In the genomic region with DNA sequence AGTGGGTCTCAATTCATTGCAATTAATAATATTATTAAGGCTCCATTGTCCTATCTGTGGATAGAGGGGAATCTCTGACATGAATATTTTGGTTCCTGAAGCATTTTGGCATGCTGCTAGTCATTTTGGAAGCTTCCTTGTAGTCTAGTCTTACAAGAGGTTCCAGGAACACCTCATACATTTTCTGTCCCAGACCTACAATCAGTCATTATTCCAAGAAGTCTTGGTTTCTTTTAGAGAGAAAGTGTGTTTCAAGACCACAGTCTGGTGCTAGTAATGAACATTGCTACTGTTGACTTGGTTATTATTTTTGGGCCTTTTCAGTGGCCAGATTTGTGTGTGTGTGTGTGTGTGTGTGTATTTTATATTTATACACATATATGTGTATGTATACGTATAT, we compare ENCODE assay signal across 1 cellular context.
TF ChIP-seq lines count a peak whose summit lies in the region.

No MANE protein-coding gene starts in this region.

TF ChIP-seq in GM12878, 131 proteins besides CTCF, POLR2A, EP300 and RAD21 (continued from another document):
- TF ChIP-seq, protein P1, sequence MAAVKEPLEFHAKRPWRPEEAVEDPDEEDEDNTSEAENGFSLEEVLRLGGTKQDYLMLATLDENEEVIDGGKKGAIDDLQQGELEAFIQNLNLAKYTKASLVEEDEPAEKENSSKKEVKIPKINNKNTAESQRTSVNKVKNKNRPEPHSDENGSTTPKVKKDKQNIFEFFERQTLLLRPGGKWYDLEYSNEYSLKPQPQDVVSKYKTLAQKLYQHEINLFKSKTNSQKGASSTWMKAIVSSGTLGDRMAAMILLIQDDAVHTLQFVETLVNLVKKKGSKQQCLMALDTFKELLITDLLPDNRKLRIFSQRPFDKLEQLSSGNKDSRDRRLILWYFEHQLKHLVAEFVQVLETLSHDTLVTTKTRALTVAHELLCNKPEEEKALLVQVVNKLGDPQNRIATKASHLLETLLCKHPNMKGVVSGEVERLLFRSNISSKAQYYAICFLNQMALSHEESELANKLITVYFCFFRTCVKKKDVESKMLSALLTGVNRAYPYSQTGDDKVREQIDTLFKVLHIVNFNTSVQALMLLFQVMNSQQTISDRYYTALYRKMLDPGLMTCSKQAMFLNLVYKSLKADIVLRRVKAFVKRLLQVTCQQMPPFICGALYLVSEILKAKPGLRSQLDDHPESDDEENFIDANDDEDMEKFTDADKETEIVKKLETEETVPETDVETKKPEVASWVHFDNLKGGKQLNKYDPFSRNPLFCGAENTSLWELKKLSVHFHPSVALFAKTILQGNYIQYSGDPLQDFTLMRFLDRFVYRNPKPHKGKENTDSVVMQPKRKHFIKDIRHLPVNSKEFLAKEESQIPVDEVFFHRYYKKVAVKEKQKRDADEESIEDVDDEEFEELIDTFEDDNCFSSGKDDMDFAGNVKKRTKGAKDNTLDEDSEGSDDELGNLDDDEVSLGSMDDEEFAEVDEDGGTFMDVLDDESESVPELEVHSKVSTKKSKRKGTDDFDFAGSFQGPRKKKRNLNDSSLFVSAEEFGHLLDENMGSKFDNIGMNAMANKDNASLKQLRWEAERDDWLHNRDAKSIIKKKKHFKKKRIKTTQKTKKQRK (IDR thresholded peaks at IDR 0.05; ENCODE audit: low read depth, low read length), result no peak
- TF ChIP-seq TCF12 (IDR thresholded peaks at IDR 0.05; ENCODE audit: low read depth, low read length) (no peak), TCF7 (IDR thresholded peaks at IDR 0.05; ENCODE audit: borderline replicate concordance) (no peak), SUZ12 (IDR thresholded peaks at IDR 0.05; ENCODE audit: unreplicated experiment) (no peak), STAT1 (conservative IDR thresholded peaks at IDR 0.05) (no peak), NR2F1 (conservative IDR thresholded peaks at IDR 0.05) (no peak)
- TF ChIP-seq, protein P2, sequence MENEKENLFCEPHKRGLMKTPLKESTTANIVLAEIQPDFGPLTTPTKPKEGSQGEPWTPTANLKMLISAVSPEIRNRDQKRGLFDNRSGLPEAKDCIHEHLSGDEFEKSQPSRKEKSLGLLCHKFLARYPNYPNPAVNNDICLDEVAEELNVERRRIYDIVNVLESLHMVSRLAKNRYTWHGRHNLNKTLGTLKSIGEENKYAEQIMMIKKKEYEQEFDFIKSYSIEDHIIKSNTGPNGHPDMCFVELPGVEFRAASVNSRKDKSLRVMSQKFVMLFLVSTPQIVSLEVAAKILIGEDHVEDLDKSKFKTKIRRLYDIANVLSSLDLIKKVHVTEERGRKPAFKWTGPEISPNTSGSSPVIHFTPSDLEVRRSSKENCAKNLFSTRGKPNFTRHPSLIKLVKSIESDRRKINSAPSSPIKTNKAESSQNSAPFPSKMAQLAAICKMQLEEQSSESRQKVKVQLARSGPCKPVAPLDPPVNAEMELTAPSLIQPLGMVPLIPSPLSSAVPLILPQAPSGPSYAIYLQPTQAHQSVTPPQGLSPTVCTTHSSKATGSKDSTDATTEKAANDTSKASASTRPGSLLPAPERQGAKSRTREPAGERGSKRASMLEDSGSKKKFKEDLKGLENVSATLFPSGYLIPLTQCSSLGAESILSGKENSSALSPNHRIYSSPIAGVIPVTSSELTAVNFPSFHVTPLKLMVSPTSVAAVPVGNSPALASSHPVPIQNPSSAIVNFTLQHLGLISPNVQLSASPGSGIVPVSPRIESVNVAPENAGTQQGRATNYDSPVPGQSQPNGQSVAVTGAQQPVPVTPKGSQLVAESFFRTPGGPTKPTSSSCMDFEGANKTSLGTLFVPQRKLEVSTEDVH (IDR thresholded peaks at IDR 0.05; ENCODE audit: low read depth, partially characterized antibody), result no peak
- TF ChIP-seq, protein P3, sequence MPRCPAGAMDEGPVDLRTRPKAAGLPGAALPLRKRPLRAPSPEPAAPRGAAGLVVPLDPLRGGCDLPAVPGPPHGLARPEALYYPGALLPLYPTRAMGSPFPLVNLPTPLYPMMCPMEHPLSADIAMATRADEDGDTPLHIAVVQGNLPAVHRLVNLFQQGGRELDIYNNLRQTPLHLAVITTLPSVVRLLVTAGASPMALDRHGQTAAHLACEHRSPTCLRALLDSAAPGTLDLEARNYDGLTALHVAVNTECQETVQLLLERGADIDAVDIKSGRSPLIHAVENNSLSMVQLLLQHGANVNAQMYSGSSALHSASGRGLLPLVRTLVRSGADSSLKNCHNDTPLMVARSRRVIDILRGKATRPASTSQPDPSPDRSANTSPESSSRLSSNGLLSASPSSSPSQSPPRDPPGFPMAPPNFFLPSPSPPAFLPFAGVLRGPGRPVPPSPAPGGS (IDR thresholded peaks at IDR 0.05; ENCODE audit: borderline replicate concordance, insufficient read depth, low read depth, low read length, poor library complexity, severe bottlenecking), result no peak
- TF ChIP-seq, protein P4, sequence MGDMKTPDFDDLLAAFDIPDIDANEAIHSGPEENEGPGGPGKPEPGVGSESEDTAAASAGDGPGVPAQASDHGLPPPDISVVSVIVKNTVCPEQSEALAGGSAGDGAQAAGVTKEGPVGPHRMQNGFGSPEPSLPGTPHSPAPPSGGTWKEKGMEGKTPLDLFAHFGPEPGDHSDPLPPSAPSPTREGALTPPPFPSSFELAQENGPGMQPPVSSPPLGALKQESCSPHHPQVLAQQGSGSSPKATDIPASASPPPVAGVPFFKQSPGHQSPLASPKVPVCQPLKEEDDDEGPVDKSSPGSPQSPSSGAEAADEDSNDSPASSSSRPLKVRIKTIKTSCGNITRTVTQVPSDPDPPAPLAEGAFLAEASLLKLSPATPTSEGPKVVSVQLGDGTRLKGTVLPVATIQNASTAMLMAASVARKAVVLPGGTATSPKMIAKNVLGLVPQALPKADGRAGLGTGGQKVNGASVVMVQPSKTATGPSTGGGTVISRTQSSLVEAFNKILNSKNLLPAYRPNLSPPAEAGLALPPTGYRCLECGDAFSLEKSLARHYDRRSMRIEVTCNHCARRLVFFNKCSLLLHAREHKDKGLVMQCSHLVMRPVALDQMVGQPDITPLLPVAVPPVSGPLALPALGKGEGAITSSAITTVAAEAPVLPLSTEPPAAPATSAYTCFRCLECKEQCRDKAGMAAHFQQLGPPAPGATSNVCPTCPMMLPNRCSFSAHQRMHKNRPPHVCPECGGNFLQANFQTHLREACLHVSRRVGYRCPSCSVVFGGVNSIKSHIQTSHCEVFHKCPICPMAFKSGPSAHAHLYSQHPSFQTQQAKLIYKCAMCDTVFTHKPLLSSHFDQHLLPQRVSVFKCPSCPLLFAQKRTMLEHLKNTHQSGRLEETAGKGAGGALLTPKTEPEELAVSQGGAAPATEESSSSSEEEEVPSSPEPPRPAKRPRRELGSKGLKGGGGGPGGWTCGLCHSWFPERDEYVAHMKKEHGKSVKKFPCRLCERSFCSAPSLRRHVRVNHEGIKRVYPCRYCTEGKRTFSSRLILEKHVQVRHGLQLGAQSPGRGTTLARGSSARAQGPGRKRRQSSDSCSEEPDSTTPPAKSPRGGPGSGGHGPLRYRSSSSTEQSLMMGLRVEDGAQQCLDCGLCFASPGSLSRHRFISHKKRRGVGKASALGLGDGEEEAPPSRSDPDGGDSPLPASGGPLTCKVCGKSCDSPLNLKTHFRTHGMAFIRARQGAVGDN (IDR thresholded peaks at IDR 0.05), result no peak
